ENCODE assay signal across 8 cellular contexts in the genomic region with DNA sequence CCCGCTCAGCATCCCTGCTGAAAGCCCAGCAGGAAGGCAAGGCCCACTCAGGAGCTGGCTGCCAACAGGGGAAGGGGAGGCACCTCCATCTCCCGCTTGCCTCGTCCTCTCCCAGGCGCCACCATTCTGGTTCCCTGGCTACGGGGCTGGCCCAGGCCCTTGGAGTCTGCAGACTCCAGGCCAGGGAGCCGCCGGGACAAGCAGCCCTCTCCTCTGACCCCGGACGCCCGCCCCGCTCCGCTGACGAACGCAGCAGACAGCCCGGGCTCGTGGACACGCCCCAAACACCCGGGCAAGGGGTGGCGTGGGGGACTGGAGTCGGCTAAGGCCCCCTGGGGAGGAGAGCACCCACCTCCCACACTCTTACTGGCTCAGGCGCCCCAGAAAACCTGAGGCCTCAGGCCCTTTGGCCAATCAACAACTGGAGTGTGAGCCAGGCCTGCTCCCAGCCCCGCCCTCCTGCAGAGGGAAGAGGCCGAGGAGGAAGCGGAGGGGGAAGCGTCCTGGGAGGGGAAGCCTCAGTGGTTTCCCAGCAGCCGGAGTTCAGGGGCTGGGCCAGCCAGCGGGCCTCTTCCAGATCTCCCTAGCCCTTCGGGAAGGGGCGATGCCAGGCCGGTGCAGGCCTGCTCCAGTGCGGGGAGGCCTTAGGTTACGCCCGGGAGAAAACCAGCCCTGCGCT. TPM values are rescaled to one million over a fixed set of nuclear protein-coding genes. Genes with fewer than 3 reads are reported as not detected.
DNase-seq lines count a peak whose midpoint lies in the region; ATAC-seq and TF ChIP-seq lines count a peak whose summit lies in the region.

No MANE protein-coding gene starts in this region.

- peak overlapping the region; percentile 98 for H3K4me3 Mint-ChIP-seq in mesothelial cell of epicardium

- no peaks in the 10 kb centered on the region for H3K27me3 Mint-ChIP-seq in mesothelial cell of epicardium (ENCODE audit: low read depth)

- ATAC-seq in GM19043 (IDR thresholded peaks at IDR 0.05; ENCODE audit: low read depth, unreplicated experiment), result peak; percentile 25
- ATAC-seq in stimulated activated naive CD8-positive, alpha-beta T cell treated with anti-CD3 and anti-CD28 coated beads, Interleukin-15, Interleukin-2, amounts not matched to agents 100 U/mL and 50 U/mL, for 24 hours, result no peak
- ATAC-seq in GM18517 (IDR thresholded peaks at IDR 0.05; ENCODE audit: unreplicated experiment), result no peak

- H3K27ac Mint-ChIP-seq in mesothelial cell of epicardium, result peak overlapping the region; percentile 99

- peaks cover 50% of the 10 kb centered on the region for H3K4me1 Mint-ChIP-seq in mesothelial cell of epicardium

- peak overlapping the region; percentile 100 for H3K27ac ChIP-seq in epithelial cell of prostate

- H3K36me3 Mint-ChIP-seq in mesothelial cell of epicardium, result no peaks in the 10 kb centered on the region

- no peak for TF ChIP-seq CTCF in mesothelial cell of epicardium (IDR thresholded peaks at IDR 0.05; ENCODE audit: unreplicated experiment)

- DNase-seq in AG08396 (ENCODE audit: low spot score) (peak; percentile 87), NCI-H69 (lab: John Stamatoyannopoulos, UW) (peak; percentile 93), epithelial cell of prostate (ENCODE audit: low read depth, low spot score) (peak; percentile 74), mesothelial cell of epicardium (ENCODE audit: low spot score in 2 of 2, unreplicated experiment in 2 of 2) (peak; percentile 67 to 80)
- peak; percentile 54 for DNase-seq in activated T-cell treated with anti-CD3 and anti-CD28 coated beads, Interleukin-2, amount 50 U/mL, for 1 hour
- peak; percentile 74 for DNase-seq in stimulated activated naive CD8-positive, alpha-beta T cell treated with anti-CD3 and anti-CD28 coated beads, Interleukin-15, Interleukin-2, amounts not matched to agents 100 U/mL and 50 U/mL, for 24 hours

- H3K9me3 Mint-ChIP-seq in mesothelial cell of epicardium, result no peaks in the 10 kb centered on the region

RNA-seq across cellular contexts. Expression of a gene that starts 4.2 kb away (rescaled TPM):
- total RNA-seq in mesothelial cell of epicardium, result 47.5 to 49.1 TPM (median 48.3 TPM) in 3 replicates

RNA-seq across cellular contexts. Expression of a gene that starts 59.4 kb away (rescaled TPM):
- total RNA-seq in mesothelial cell of epicardium, result 79.2 to 80.9 TPM (median 79.3 TPM) in 3 replicates
